ENCODE assay signal across 1 cellular context in the genomic region with DNA sequence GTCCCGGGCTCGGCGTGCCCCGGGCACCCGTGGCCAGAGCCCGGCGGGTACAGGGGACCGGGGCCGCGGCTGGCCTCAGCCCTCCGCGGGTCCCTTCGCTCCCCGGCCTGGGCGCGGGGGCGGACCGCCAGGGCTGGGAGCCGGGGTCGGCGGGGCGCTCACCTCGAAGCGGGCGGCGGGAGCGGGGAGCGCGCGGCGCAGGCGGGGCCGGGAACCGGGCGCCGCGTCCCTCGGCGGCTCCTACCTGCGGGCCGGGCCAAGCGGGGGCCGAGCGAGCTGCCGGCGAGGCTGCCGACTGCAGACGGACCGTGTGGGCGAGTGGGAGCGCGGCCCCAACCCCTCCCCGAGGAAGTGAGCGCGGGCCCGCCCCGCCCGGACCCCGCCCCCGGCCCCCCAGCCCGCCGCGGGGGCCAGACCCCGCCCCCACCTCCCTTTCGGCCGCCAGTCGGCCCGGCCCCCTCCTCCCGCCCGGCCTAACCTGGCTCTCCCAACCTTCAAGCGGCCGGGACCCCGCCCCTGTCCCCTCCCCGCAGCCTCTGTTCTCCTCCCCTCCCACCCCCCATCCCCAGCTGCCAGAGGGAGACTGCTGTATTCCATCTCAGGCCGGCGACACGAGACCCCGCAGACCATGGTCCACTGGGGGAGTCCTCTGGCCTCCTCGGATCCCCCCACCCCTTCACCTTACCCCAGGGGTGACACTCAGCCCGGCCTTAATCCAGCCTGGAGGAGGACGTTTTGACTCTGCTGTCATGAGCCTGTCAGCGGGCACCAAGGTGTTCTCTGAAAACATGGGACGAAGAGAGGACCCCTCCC.
TF ChIP-seq lines count a peak whose summit lies in the region.

A gene with protein sequence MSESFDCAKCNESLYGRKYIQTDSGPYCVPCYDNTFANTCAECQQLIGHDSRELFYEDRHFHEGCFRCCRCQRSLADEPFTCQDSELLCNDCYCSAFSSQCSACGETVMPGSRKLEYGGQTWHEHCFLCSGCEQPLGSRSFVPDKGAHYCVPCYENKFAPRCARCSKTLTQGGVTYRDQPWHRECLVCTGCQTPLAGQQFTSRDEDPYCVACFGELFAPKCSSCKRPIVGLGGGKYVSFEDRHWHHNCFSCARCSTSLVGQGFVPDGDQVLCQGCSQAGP (minus strand): TSS at position 320 of the 813 bp plus-strand sequence. CDS start 6,102 bp downstream, outside the sequence.

TF ChIP-seq in GM12878, 131 proteins besides CTCF, POLR2A, EP300 and RAD21 (continued from another document):
- peak in 1 of 2 experiments; percentile 26; a peak in 1 of 4 replicates for TF ChIP-seq BHLHE40 (IDR thresholded peaks at IDR 0.05; ENCODE audit: borderline replicate concordance in 1 of 2, low read depth in 2 of 2, low read length in 1 of 2)
- TF ChIP-seq IKZF1 (conservative IDR thresholded peaks at IDR 0.05): peak; percentile 53
- TF ChIP-seq, protein P1, sequence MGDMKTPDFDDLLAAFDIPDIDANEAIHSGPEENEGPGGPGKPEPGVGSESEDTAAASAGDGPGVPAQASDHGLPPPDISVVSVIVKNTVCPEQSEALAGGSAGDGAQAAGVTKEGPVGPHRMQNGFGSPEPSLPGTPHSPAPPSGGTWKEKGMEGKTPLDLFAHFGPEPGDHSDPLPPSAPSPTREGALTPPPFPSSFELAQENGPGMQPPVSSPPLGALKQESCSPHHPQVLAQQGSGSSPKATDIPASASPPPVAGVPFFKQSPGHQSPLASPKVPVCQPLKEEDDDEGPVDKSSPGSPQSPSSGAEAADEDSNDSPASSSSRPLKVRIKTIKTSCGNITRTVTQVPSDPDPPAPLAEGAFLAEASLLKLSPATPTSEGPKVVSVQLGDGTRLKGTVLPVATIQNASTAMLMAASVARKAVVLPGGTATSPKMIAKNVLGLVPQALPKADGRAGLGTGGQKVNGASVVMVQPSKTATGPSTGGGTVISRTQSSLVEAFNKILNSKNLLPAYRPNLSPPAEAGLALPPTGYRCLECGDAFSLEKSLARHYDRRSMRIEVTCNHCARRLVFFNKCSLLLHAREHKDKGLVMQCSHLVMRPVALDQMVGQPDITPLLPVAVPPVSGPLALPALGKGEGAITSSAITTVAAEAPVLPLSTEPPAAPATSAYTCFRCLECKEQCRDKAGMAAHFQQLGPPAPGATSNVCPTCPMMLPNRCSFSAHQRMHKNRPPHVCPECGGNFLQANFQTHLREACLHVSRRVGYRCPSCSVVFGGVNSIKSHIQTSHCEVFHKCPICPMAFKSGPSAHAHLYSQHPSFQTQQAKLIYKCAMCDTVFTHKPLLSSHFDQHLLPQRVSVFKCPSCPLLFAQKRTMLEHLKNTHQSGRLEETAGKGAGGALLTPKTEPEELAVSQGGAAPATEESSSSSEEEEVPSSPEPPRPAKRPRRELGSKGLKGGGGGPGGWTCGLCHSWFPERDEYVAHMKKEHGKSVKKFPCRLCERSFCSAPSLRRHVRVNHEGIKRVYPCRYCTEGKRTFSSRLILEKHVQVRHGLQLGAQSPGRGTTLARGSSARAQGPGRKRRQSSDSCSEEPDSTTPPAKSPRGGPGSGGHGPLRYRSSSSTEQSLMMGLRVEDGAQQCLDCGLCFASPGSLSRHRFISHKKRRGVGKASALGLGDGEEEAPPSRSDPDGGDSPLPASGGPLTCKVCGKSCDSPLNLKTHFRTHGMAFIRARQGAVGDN (IDR thresholded peaks at IDR 0.05): peak; percentile 20; the same call in 1 of the 2 replicates
- TF ChIP-seq NFXL1 (IDR thresholded peaks at IDR 0.05; ENCODE audit: borderline replicate concordance): no peak
